Comparison of ENCODE assay signal across 8 cellular contexts in genomic region chr1:203338335-203339036, GRCh38. TPM values are rescaled to one million over a fixed set of nuclear protein-coding genes. Genes with fewer than 3 reads are reported as not detected.
DNase-seq lines count a peak whose midpoint lies in the region; ATAC-seq, FAIRE-seq and TF ChIP-seq lines count a peak whose summit lies in the region.

No MANE protein-coding gene starts in this region.

- peak; percentile 58 to 70 for ATAC-seq in activated CD4-positive, CD25-positive, alpha-beta regulatory T cell treated with anti-CD3 and anti-CD28 coated beads, Interleukin-2, amount 50 U/mL, for 24 hours
- ATAC-seq in left lobe of liver: peak; percentile 53
- ATAC-seq in GM21367 (IDR thresholded peaks at IDR 0.05; ENCODE audit: unreplicated experiment): no peak

- DNase-seq in AG08395 (ENCODE audit: low spot score): peak; percentile 82
- DNase-seq in GM12892 (ENCODE audit: insufficient read length): peak; percentile 70
- peak; percentile 46 for DNase-seq in NCI-H2196 (lab: John Stamatoyannopoulos, UW; ENCODE audit: unreplicated experiment)
- peak; percentile 84 for DNase-seq in cerebellar cortex (ENCODE audit: low spot score)
- no peak for DNase-seq in left lobe of liver (ENCODE audit: low spot score)
- peak; percentile 35 to 36 for DNase-seq in stimulated activated CD8-positive, alpha-beta memory T cell treated with anti-CD3 and anti-CD28 coated beads, Interleukin-7, amount 100 ng/mL, for 4 hours (ENCODE audit: low read depth in 2 of 2)

- TF ChIP-seq POLR2A in GM12892 (IDR thresholded peaks at IDR 0.05; ENCODE audit: low read depth, low read length): no peak

- peak; percentile 81 for FAIRE-seq in GM12892 (lab: Jason Lieb, UNC)

RNA-seq across cellular contexts. Expression of gene FMOD, which starts 12.4 kb away (rescaled TPM):
- 0.13 TPM for polyA plus RNA-seq in GM12892 (2012; ENCODE audit: missing spikeins)
- total RNA-seq in left lobe of liver: 1.7 TPM

RNA-seq across cellular contexts. Expression of gene BTG2, which starts 33.2 kb away (rescaled TPM):
- polyA plus RNA-seq in GM12892 (2012; ENCODE audit: missing spikeins): 58.2 TPM
- total RNA-seq in left lobe of liver: 2.8 TPM
